In the genomic region with DNA sequence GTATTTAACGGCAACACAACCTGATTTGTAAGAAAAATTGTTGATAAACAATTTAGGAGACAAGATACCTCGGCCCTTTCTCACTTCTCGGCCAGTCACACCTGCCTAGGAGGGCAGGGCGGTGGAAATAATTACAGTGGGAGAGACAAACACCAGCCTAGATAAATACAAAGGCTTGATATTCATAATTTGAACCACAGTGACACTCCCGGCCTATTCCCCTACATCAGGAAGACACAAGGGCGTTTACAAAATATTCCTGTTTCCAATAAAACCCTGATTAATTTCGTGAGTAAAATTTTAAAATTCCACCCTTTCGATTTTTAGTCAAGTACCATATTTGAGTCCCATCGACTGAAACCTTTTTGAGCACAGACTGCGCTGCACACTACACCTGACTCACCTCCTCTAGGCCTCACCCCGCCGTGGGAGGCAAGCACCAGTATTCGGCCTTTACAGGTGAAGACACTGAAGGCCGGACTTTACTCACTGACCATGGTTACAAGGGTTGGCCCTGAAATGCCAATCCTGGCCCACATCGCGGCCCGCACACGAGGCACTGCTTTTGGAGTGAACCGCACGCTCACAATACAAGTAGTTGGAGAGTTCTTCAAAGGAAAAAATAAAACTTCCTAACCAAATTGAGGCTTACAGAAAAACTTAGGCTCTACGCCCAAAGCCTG, we compare ENCODE assay signal across 7 cellular contexts. TPM values are rescaled to one million over a fixed set of nuclear protein-coding genes. Genes with fewer than 3 reads are reported as not detected.
DNase-seq lines count a peak whose midpoint lies in the region; ATAC-seq and TF ChIP-seq lines count a peak whose summit lies in the region.

No MANE protein-coding gene starts in this region.

- no CpG with 5 or more reads among the region's 21 CpGs for WGBS in H9 (ENCODE audit: extremely low coverage, insufficient read length, low lambda C conversion rate)
- no CpG with 5 or more reads among the region's 21 CpGs for WGBS in trophoblast cell (ENCODE audit: extremely low coverage, insufficient coverage, insufficient read length)

- no peaks in the 10 kb centered on the region; a peak in 1 of 5 replicates for H3K9me3 Mint-ChIP-seq in H9
- no peaks in the 10 kb centered on the region for H3K9me3 Mint-ChIP-seq in activated naive CD4-positive, alpha-beta T cell treated with anti-CD3 and anti-CD28 coated beads, Interleukin-2, amount 10 ng/mL, durations not matched to agents 7 days and 5 days

- peak overlapping the region; percentile 98 for H3K14ac ChIP-seq in H9 (ENCODE audit: insufficient read depth, low read length)
- peak overlapping the region; percentile 77 for H3K14ac ChIP-seq in trophoblast cell (ENCODE audit: low read length)

- peaks cover 4% of the 10 kb centered on the region; the same call in 1 of the 2 replicates for H3F3A ChIP-seq in OCI-LY1 (ENCODE audit: insufficient read depth, low read length)

- DNase-seq in H9: no peak
- peak; percentile 50 for DNase-seq in activated naive CD4-positive, alpha-beta T cell treated with anti-CD3 and anti-CD28 coated beads, Interleukin-2, amount 10 ng/mL, durations not matched to agents 7 days and 5 days
- no peak for DNase-seq in Right ventricle myocardium superior
- peak; percentile 67 to 74 for DNase-seq in trophoblast cell
- DNase-seq in NCI-H82 (lab: John Stamatoyannopoulos, UW): no peak

- H3K23ac ChIP-seq in H9 (ENCODE audit: insufficient read length, low read depth, low read length) (no peak overlapping the region), trophoblast cell (ENCODE audit: low read length) (peak overlapping the region; percentile 71)

- H3K9ac ChIP-seq in H9 (ENCODE audit: extremely low read depth, insufficient read length, low read length) (peak overlapping the region; percentile 99), OCI-LY1 (ENCODE audit: low read length) (peak overlapping the region; percentile 94), trophoblast cell (ENCODE audit: low read length) (peak overlapping the region; percentile 98)

- H3K4me1 ChIP-seq in H9 (ENCODE audit: insufficient read depth, low read length) (no peaks in the 10 kb centered on the region), OCI-LY1 (ENCODE audit: insufficient read depth, low read length, severe bottlenecking) (peaks cover 51% of the 10 kb centered on the region), trophoblast cell (ENCODE audit: control insufficient read depth in 1 of 2, insufficient read depth in 2 of 2, low read length in 2 of 2) (peaks cover 3 to 5% of the 10 kb centered on the region in 2 experiments)

- peak overlapping the region; percentile 88 for H3K56ac ChIP-seq in H9 (ENCODE audit: insufficient read length, low read depth, low read length)

- H3K4ac ChIP-seq in H9 (ENCODE audit: low read depth, low read length) (peak overlapping the region; percentile 55; the same call in 1 of the 2 replicates), trophoblast cell (ENCODE audit: low read depth, low read length) (peak overlapping the region; percentile 84)

- peaks cover 19% of the 10 kb centered on the region for H3K36me3 ChIP-seq in OCI-LY1 (ENCODE audit: insufficient read depth, low read length)
- peaks cover 0 to 2% of the 10 kb centered on the region in 2 experiments for H3K36me3 ChIP-seq in trophoblast cell (ENCODE audit: control insufficient read depth in 1 of 2, insufficient read depth in 2 of 2, low read length in 2 of 2)

- no peaks in the 10 kb centered on the region for H3K9me3 ChIP-seq in H9 (ENCODE audit: control insufficient read depth, low read depth, low read length)
- no peaks in the 10 kb centered on the region for H3K9me3 ChIP-seq in OCI-LY1 (ENCODE audit: low read length)
- no peaks in the 10 kb centered on the region for H3K9me3 ChIP-seq in trophoblast cell (ENCODE audit: insufficient read depth, low read depth, low read length)

- H3K18ac ChIP-seq in H9 (ENCODE audit: insufficient read length, low read depth, low read length) (peak overlapping the region; percentile 95), trophoblast cell (ENCODE audit: low read length) (peak overlapping the region; percentile 85)

- ATAC-seq in Right ventricle myocardium superior (ENCODE audit: poor library complexity) (peak; percentile 36), GM21619 (IDR thresholded peaks at IDR 0.05; ENCODE audit: unreplicated experiment) (no peak)

- H3K23me2 ChIP-seq in H9 (ENCODE audit: insufficient read length, low read depth, low read length, poor library complexity, severe bottlenecking): peaks cover 7% of the 10 kb centered on the region

- H2BK5ac ChIP-seq in H9 (ENCODE audit: insufficient read length, low read length): peak overlapping the region; percentile 41
- H2BK5ac ChIP-seq in trophoblast cell (ENCODE audit: low read depth, low read length, poor library complexity): peak overlapping the region; percentile 62

- CTCF ChIA-PET in activated naive CD4-positive, alpha-beta T cell treated with anti-CD3 and anti-CD28 coated beads, Interleukin-2, amount 10 ng/mL, durations not matched to agents 7 days and 5 days (lab: Charles Lee): no interaction called here

- H3K27ac ChIP-seq in H9 (ENCODE audit: insufficient read length, low read depth, low read length) (peak overlapping the region; percentile 59), OCI-LY1 (ENCODE audit: low read depth, low read length, poor library complexity, severe bottlenecking) (peak overlapping the region; percentile 84), trophoblast cell (ENCODE audit: low read depth, low read length) (peak overlapping the region; percentile 84)

- H2BK15ac ChIP-seq in H9 (ENCODE audit: low read depth, low read length): no peak overlapping the region

- H4K5ac ChIP-seq in H9 (ENCODE audit: insufficient read length, low read depth, low read length): peak overlapping the region; percentile 92

- intact Hi-C loops in Right ventricle myocardium superior (cut with DNase I): no loop called here

- no peaks in the 10 kb centered on the region for H3K27me3 ChIP-seq in H9 (ENCODE audit: insufficient read depth, low read length)
- no peaks in the 10 kb centered on the region for H3K27me3 ChIP-seq in OCI-LY1 (ENCODE audit: insufficient read depth, low read length)
- H3K27me3 ChIP-seq in trophoblast cell (ENCODE audit: insufficient read depth, low read length): no peaks in the 10 kb centered on the region

- H2AFZ ChIP-seq in H9 (ENCODE audit: low read length) (no peak overlapping the region), OCI-LY1 (ENCODE audit: low read length) (no peak overlapping the region), trophoblast cell (ENCODE audit: insufficient read depth, low read length, poor library complexity) (no peak overlapping the region)

- H4K20me1 ChIP-seq in H9 (ENCODE audit: control insufficient read depth, insufficient read depth, insufficient read length) (no peaks in the 10 kb centered on the region), OCI-LY1 (ENCODE audit: insufficient read depth, low read length) (0 out of 2 replicates have a peak, but pooled peaks cover 3% of the 10 kb centered on the region)

- H2AK5ac ChIP-seq in H9 (ENCODE audit: insufficient read length, low read length): peak overlapping the region; percentile 4
- H2AK5ac ChIP-seq in trophoblast cell (ENCODE audit: low read length): peak overlapping the region; percentile 71

- H3K27me3 Mint-ChIP-seq in H9 (ENCODE audit: low read depth): no peaks in the 10 kb centered on the region
- H3K27me3 Mint-ChIP-seq in activated naive CD4-positive, alpha-beta T cell treated with anti-CD3 and anti-CD28 coated beads, Interleukin-2, amount 10 ng/mL, durations not matched to agents 7 days and 5 days: no peaks in the 10 kb centered on the region

- no peaks in the 10 kb centered on the region for H3K79me1 ChIP-seq in H9 (ENCODE audit: insufficient read depth, low read depth, low read length, poor library complexity, severe bottlenecking)
- H3K79me1 ChIP-seq in trophoblast cell (ENCODE audit: low read length): peaks cover 12% of the 10 kb centered on the region

- peak overlapping the region; percentile 77 for H4K12ac ChIP-seq in trophoblast cell (ENCODE audit: low read depth, low read length)

- H3K27ac Mint-ChIP-seq in H9: peak overlapping the region; percentile 97 to 100 (median 99)
- H3K27ac Mint-ChIP-seq in activated naive CD4-positive, alpha-beta T cell treated with anti-CD3 and anti-CD28 coated beads, Interleukin-2, amount 10 ng/mL, durations not matched to agents 7 days and 5 days: peak overlapping the region; percentile 98

- H3K4me3 Mint-ChIP-seq in H9: peak overlapping the region; percentile 97
- peak overlapping the region; percentile 93 for H3K4me3 Mint-ChIP-seq in activated naive CD4-positive, alpha-beta T cell treated with anti-CD3 and anti-CD28 coated beads, Interleukin-2, amount 10 ng/mL, durations not matched to agents 7 days and 5 days

- H4K8ac ChIP-seq in H9 (replicated peaks; ENCODE audit: insufficient read length, low read depth, low read length): no peak overlapping the region
- H4K8ac ChIP-seq in trophoblast cell (ENCODE audit: low read depth, low read length): peak overlapping the region; percentile 92

- H3K4me3 ChIP-seq in OCI-LY1 (ENCODE audit: low read depth, low read length, poor library complexity, severe bottlenecking): peak overlapping the region; percentile 86
- peak overlapping the region; percentile 94 for H3K4me3 ChIP-seq in trophoblast cell (ENCODE audit: low read depth, low read length)

- H3K4me1 Mint-ChIP-seq in H9: peaks cover 28 to 30% of the 10 kb centered on the region in 2 experiments
- H3K4me1 Mint-ChIP-seq in activated naive CD4-positive, alpha-beta T cell treated with anti-CD3 and anti-CD28 coated beads, Interleukin-2, amount 10 ng/mL, durations not matched to agents 7 days and 5 days: peaks cover 46% of the 10 kb centered on the region

- no peak overlapping the region for H3T11ph ChIP-seq in H9 (ENCODE audit: low read length)

- H3K9me2 ChIP-seq in OCI-LY1 (ENCODE audit: low read depth, low read length): no peaks in the 10 kb centered on the region

- H3K79me2 ChIP-seq in H9 (ENCODE audit: insufficient read depth, low read length) (peaks cover 50% of the 10 kb centered on the region), OCI-LY1 (ENCODE audit: insufficient read depth, low read length) (peaks cover 55% of the 10 kb centered on the region), trophoblast cell (ENCODE audit: control insufficient read depth, insufficient read depth, low read length, poor library complexity) (peaks cover 20% of the 10 kb centered on the region)

- H3K4me2 ChIP-seq in H9 (ENCODE audit: insufficient read depth, insufficient read length, low read length) (peak overlapping the region; percentile 91), OCI-LY1 (ENCODE audit: low read length) (peak overlapping the region; percentile 92), trophoblast cell (ENCODE audit: low read length) (peak overlapping the region; percentile 93)

- H2BK20ac ChIP-seq in H9 (ENCODE audit: low read depth, low read length, poor library complexity, severe bottlenecking): no peak overlapping the region

- H2BK120ac ChIP-seq in H9 (ENCODE audit: low read depth, low read length, poor library complexity, severe bottlenecking) (peak overlapping the region; percentile 42), trophoblast cell (ENCODE audit: insufficient read depth, low read length, poor library complexity) (peak overlapping the region; percentile 54)

- no peak overlapping the region for H2BK12ac ChIP-seq in H9 (ENCODE audit: insufficient read length, low read depth, low read length)
- no peak overlapping the region for H2BK12ac ChIP-seq in trophoblast cell (ENCODE audit: low read length)

- H3K36me3 Mint-ChIP-seq in H9 (ENCODE audit: insufficient read depth in 1 of 3, low read depth in 3 of 3): peaks cover 0 to 5% (median 0%) of the 10 kb centered on the region in 3 experiments; a peak in 3 of 7 replicates
- H3K36me3 Mint-ChIP-seq in activated naive CD4-positive, alpha-beta T cell treated with anti-CD3 and anti-CD28 coated beads, Interleukin-2, amount 10 ng/mL, durations not matched to agents 7 days and 5 days: peaks cover 10% of the 10 kb centered on the region

- H4K91ac ChIP-seq in H9 (ENCODE audit: insufficient read length, low read depth, low read length) (no peak overlapping the region), trophoblast cell (ENCODE audit: low read depth, low read length) (peak overlapping the region; percentile 81)

- TF ChIP-seq CTCF in H9 (conservative IDR thresholded peaks at IDR 0.05) (no peak), OCI-LY1 (IDR thresholded peaks at IDR 0.05; ENCODE audit: low read length) (no peak)

RNA-seq across cellular contexts. Expression of a gene that starts 0.8 kb away (rescaled TPM):
- total RNA-seq in H9 (2021): 229 and 247 TPM in 2 replicates
- total RNA-seq in Right ventricle myocardium superior: 149 TPM
- 70.2 and 72.1 TPM in 2 replicates for polyA plus RNA-seq in trophoblast cell (2013)

RNA-seq across cellular contexts. Expression of a gene that starts 39.3 kb away (rescaled TPM):
- 21.8 and 22.0 TPM in 2 replicates for total RNA-seq in H9 (2021)
- total RNA-seq in Right ventricle myocardium superior: 7.4 TPM
- 21.9 and 22.2 TPM in 2 replicates for polyA plus RNA-seq in trophoblast cell (2013)

Comparison
In these comparisons a context has a peak if more than half of its experiments do, and no peak if none do; other contexts are left out.
1. DNase-seq: peak in activated naive CD4-positive, alpha-beta T cell treated with anti-CD3 and anti-CD28 coated beads, Interleukin-2, amount 10 ng/mL, durations not matched to agents 7 days and 5 days (single experiment) and trophoblast cell (2 of 2); none in H9 (single experiment), Right ventricle myocardium superior (single experiment) and NCI-H82 (single experiment).
2. Peak in every context shown above with its lines, with median percentiles within 50 percentile points of each other: H3K27ac ChIP-seq, H3K4me2 ChIP-seq and H3K9ac ChIP-seq.